ENCODE assay signal across 18 cellular contexts in genomic region chr6:14372738-14373484, GRCh38.
DNase-seq lines count a peak whose midpoint lies in the region; ATAC-seq, FAIRE-seq and TF ChIP-seq lines count a peak whose summit lies in the region.
"Had no signal": no experiment of that assay in that cellular context is flagged by ENCODE, and none has a peak within 500 bp of the region (broad histone marks: within the 10 kb centered on the region; RNA-seq: fewer than 3 reads in every experiment).

No MANE protein-coding gene starts in this region.

- BruUV-seq in K562 (replicated peaks; lab: Mats Ljungman, UMichigan) = no TSS peak

- H4K20me1 ChIP-seq in K562 (replicated peaks; ENCODE audit: control insufficient read depth, insufficient read depth, low read length) = no peaks in the 10 kb centered on the region

- no peak for TF ChIP-seq EP300 in K562 (IDR thresholded peaks at IDR 0.05; ENCODE audit: low read length)

- intact Hi-C loops in K562 (cut with micrococcal nuclease) (no loop called here), testis (cut with DNase I; ENCODE audit: low total_unique reads) (no loop called here)

- H3K9me3 Mint-ChIP-seq in activated naive CD8-positive, alpha-beta T cell treated with anti-CD3 and anti-CD28 coated beads, Interleukin-2, amount 50 U/mL, for 24 hours = no peaks in the 10 kb centered on the region
- H3K9me3 Mint-ChIP-seq in activated naive CD8-positive, alpha-beta T cell treated with anti-CD3 and anti-CD28 coated beads for 36 hours = no peaks in the 10 kb centered on the region
- no peaks in the 10 kb centered on the region for H3K9me3 Mint-ChIP-seq in stimulated activated naive CD8-positive, alpha-beta T cell treated with anti-CD3 and anti-CD28 coated beads, Interleukin-15, amount 100 ng/mL, for 72 hours
- H3K9me3 Mint-ChIP-seq: activated CD8-positive, alpha-beta T cell treated with anti-CD3 and anti-CD28 coated beads for 36 hours had no signal

- H3K9ac ChIP-seq in K562 (ENCODE audit: insufficient read depth in 1 of 2, low read depth in 2 of 2, low read length in 2 of 2) = no peak overlapping the region

- in situ Hi-C loops in K562 (cut with MboI) = no loop called here

- CTCF ChIA-PET in K562 (lab: Yijun Ruan, JAX; ENCODE audit: low intra/inter-chr PET ratio) = no interaction called here

- H3K27ac ChIP-seq in K562 (ENCODE audit: extremely low read depth, low read depth, low read length) = no peak overlapping the region
- no peak overlapping the region for H3K27ac ChIP-seq in testis
- H3K27ac ChIP-seq: brain microvascular endothelial cell, heart left ventricle, thoracic aorta, WERI-Rb-1 had no signal

- no peak overlapping the region for H2AFZ ChIP-seq in K562 (ENCODE audit: low read depth, low read length)

- H3K36me3 ChIP-seq in K562 (ENCODE audit: control insufficient read depth, insufficient read depth, low read length) (no peaks in the 10 kb centered on the region), testis (ENCODE audit: low read depth, missing control alignments) (no peaks in the 10 kb centered on the region)
- H3K36me3 ChIP-seq: brain microvascular endothelial cell, heart left ventricle, thoracic aorta, WERI-Rb-1 had no signal

- WGBS in K562 (ENCODE audit: insufficient coverage, low coverage, missing lambda C conversion rate) = 4% methylated on average over 7 of the region's 7 CpGs
- 79 to 83% methylated on average over 7 of the region's 7 CpGs for WGBS in testis, 2 donors

- H3K79me2 ChIP-seq in K562 (ENCODE audit: control insufficient read depth, insufficient read depth, low read length) = no peaks in the 10 kb centered on the region

- no peak for DNase-seq in activated naive CD8-positive, alpha-beta T cell treated with anti-CD3 and anti-CD28 coated beads, Interleukin-2, amount 50 U/mL, for 24 hours
- no peak for DNase-seq in activated naive CD8-positive, alpha-beta T cell treated with anti-CD3 and anti-CD28 coated beads for 36 hours
- peak; percentile 69 for DNase-seq in NCI-H1105 treated with DMSO at 0.1 percent for 48 hours (lab: John Stamatoyannopoulos, UW)
- DNase-seq in K562 (ENCODE audit: extremely low read depth in 1 of 4, low spot score in 3 of 4) = peak in 2 of 4 experiments; percentile 15 to 19
- DNase-seq in stimulated activated naive CD8-positive, alpha-beta T cell treated with anti-CD3 and anti-CD28 coated beads, Interleukin-15, amount 100 ng/mL, for 72 hours = no peak
- DNase-seq in SW480 (ENCODE audit: low spot score) = no peak
- no peak for DNase-seq in testis
- DNase-seq: activated CD8-positive, alpha-beta T cell treated with anti-CD3 and anti-CD28 coated beads for 36 hours; activated naive CD4-positive, alpha-beta T cell; brain microvascular endothelial cell; heart left ventricle; mammary epithelial cell; NCI-H774; OCI-M1; stimulated activated CD4-positive, alpha-beta T cell treated with anti-CD3 and anti-CD28 coated beads, Interleukin-1b, Interleukin-23, amount 100 ng/mL, for 48 hours; WERI-Rb-1 had no signal

- no peaks in the 10 kb centered on the region for H3K9me3 ChIP-seq in K562 (replicated peaks; ENCODE audit: control insufficient read depth, insufficient read depth, low read depth, low read length)
- H3K9me3 ChIP-seq in testis = no peaks in the 10 kb centered on the region
- H3K9me3 ChIP-seq: thoracic aorta had no signal

- peaks cover 6 to 32% of the 10 kb centered on the region in 2 experiments; a peak in 2 of 5 replicates for H3K27me3 ChIP-seq in K562 (ENCODE audit: control insufficient read depth in 2 of 2, insufficient read depth in 2 of 2, low read length in 2 of 2)
- H3K27me3 ChIP-seq in testis = no peaks in the 10 kb centered on the region
- H3K27me3 ChIP-seq: brain microvascular endothelial cell, heart left ventricle had no signal

- TF ChIP-seq RAD21 in K562 (CRISPR knock-in tag; conservative IDR thresholded peaks at IDR 0.05 in 1 of 2, IDR thresholded peaks at IDR 0.05 in 1 of 2) = no peak

- FAIRE-seq in K562 (lab: Jason Lieb, UNC) = no peak
- FAIRE-seq: D721Med had no signal

- TF ChIP-seq CTCF in K562 (IDR thresholded peaks at IDR 0.05 in 2 of 3, conservative IDR thresholded peaks at IDR 0.05 in 1 of 3; ENCODE audit: insufficient read depth in 2 of 3, low read depth in 1 of 3, low read length in 3 of 3) (no peak), testis (IDR thresholded peaks at IDR 0.05) (no peak)

- H3K27me3 Mint-ChIP-seq in activated naive CD8-positive, alpha-beta T cell treated with anti-CD3 and anti-CD28 coated beads, Interleukin-2, amount 50 U/mL, for 24 hours = peaks cover 3% of the 10 kb centered on the region
- H3K27me3 Mint-ChIP-seq in activated naive CD8-positive, alpha-beta T cell treated with anti-CD3 and anti-CD28 coated beads for 36 hours = peaks cover 3% of the 10 kb centered on the region
- H3K27me3 Mint-ChIP-seq in stimulated activated naive CD8-positive, alpha-beta T cell treated with anti-CD3 and anti-CD28 coated beads, Interleukin-15, amount 100 ng/mL, for 72 hours = peaks cover 6% of the 10 kb centered on the region

- ATAC-seq in activated naive CD8-positive, alpha-beta T cell treated with anti-CD3 and anti-CD28 coated beads, Interleukin-2, amount 50 U/mL, for 24 hours = no peak
- ATAC-seq in K562 = no peak
- peak; percentile 39 for ATAC-seq in stimulated activated naive CD8-positive, alpha-beta T cell treated with anti-CD3 and anti-CD28 coated beads, Interleukin-15, amount 100 ng/mL, for 72 hours
- ATAC-seq: activated CD8-positive, alpha-beta T cell treated with anti-CD3 and anti-CD28 coated beads for 36 hours; heart left ventricle had no signal

- peaks cover 39% of the 10 kb centered on the region for H3K4me1 Mint-ChIP-seq in activated naive CD8-positive, alpha-beta T cell treated with anti-CD3 and anti-CD28 coated beads, Interleukin-2, amount 50 U/mL, for 24 hours
- peaks cover 19% of the 10 kb centered on the region for H3K4me1 Mint-ChIP-seq in activated naive CD8-positive, alpha-beta T cell treated with anti-CD3 and anti-CD28 coated beads for 36 hours
- peaks cover 13% of the 10 kb centered on the region for H3K4me1 Mint-ChIP-seq in stimulated activated naive CD8-positive, alpha-beta T cell treated with anti-CD3 and anti-CD28 coated beads, Interleukin-15, amount 100 ng/mL, for 72 hours

- POLR2A ChIA-PET in K562 (lab: Yijun Ruan, JAX) = interaction anchor here (1.1 kb wide), 1 partner anchor 29 kb away, joined by 3 read pairs; no protein-coding TSS in a partner anchor

- no peak overlapping the region for H3K4me3 Mint-ChIP-seq in activated naive CD8-positive, alpha-beta T cell treated with anti-CD3 and anti-CD28 coated beads, Interleukin-2, amount 50 U/mL, for 24 hours
- no peak overlapping the region for H3K4me3 Mint-ChIP-seq in activated naive CD8-positive, alpha-beta T cell treated with anti-CD3 and anti-CD28 coated beads for 36 hours
- peak overlapping the region in 1 of 2 donors; percentile 12 for H3K4me3 Mint-ChIP-seq in stimulated activated naive CD8-positive, alpha-beta T cell treated with anti-CD3 and anti-CD28 coated beads, Interleukin-15, amount 100 ng/mL, for 72 hours
- H3K4me3 Mint-ChIP-seq: activated CD8-positive, alpha-beta T cell treated with anti-CD3 and anti-CD28 coated beads for 36 hours had no signal

- no peaks in the 10 kb centered on the region for H3K36me3 Mint-ChIP-seq in activated naive CD8-positive, alpha-beta T cell treated with anti-CD3 and anti-CD28 coated beads, Interleukin-2, amount 50 U/mL, for 24 hours (ENCODE audit: low read depth)
- H3K36me3 Mint-ChIP-seq in activated naive CD8-positive, alpha-beta T cell treated with anti-CD3 and anti-CD28 coated beads for 36 hours = no peaks in the 10 kb centered on the region

- H3K4me2 ChIP-seq in K562 (ENCODE audit: insufficient read depth, low read length) = no peak overlapping the region

- H3K4me3 ChIP-seq in K562 (no peak overlapping the region), testis (no peak overlapping the region)
- H3K4me3 ChIP-seq: heart left ventricle, thoracic aorta had no signal

- TF ChIP-seq POLR2A in K562 (conservative IDR thresholded peaks at IDR 0.05) (no peak), testis (IDR thresholded peaks at IDR 0.05) (no peak)

- H3K4me1 ChIP-seq in K562 (replicated peaks in 1 of 2; ENCODE audit: control insufficient read depth in 2 of 2, insufficient read depth in 2 of 2, low read length in 2 of 2) = no peaks in the 10 kb centered on the region
- no peaks in the 10 kb centered on the region for H3K4me1 ChIP-seq in testis

- H3K27ac Mint-ChIP-seq in activated naive CD8-positive, alpha-beta T cell treated with anti-CD3 and anti-CD28 coated beads, Interleukin-2, amount 50 U/mL, for 24 hours = peak overlapping the region; percentile 72
- no peak overlapping the region for H3K27ac Mint-ChIP-seq in activated naive CD8-positive, alpha-beta T cell treated with anti-CD3 and anti-CD28 coated beads for 36 hours
- no peak overlapping the region for H3K27ac Mint-ChIP-seq in stimulated activated naive CD8-positive, alpha-beta T cell treated with anti-CD3 and anti-CD28 coated beads, Interleukin-15, amount 100 ng/mL, for 72 hours
- H3K27ac Mint-ChIP-seq: activated CD8-positive, alpha-beta T cell treated with anti-CD3 and anti-CD28 coated beads for 36 hours had no signal

- H3K9me1 ChIP-seq in K562 (ENCODE audit: control insufficient read depth, insufficient read depth, low read length) = no peaks in the 10 kb centered on the region

TF ChIP-seq in K562, 482 proteins besides CTCF, POLR2A, EP300 and RAD21 (continues in another document):
- TF ChIP-seq TFAM (CRISPR knock-in tag; conservative IDR thresholded peaks at IDR 0.05) (no peak), MTF1 (CRISPR knock-in tag; IDR thresholded peaks at IDR 0.05; ENCODE audit: borderline replicate concordance) (no peak), MITF (IDR thresholded peaks at IDR 0.05) (no peak)
